In genomic region chr7:22121702-22122474, GRCh38 we compare ENCODE assay signal across 11 cellular contexts.
DNase-seq lines count a peak whose midpoint lies in the region; ATAC-seq and TF ChIP-seq lines count a peak whose summit lies in the region.
"Had no signal": no experiment of that assay in that cellular context is flagged by ENCODE, and none has a peak within 500 bp of the region (broad histone marks: within the 10 kb centered on the region; RNA-seq: fewer than 3 reads in every experiment).

No MANE protein-coding gene starts in this region.

- peak; percentile 48 for ATAC-seq in memory B cell (ENCODE audit: low read depth)

- CTCF ChIA-PET in CD4-positive, alpha-beta memory T cell (lab: Charles Lee; ENCODE audit: partially characterized antibody), result interaction anchor here (5.1 kb wide), 1 partner anchor 11 kb away, joined by 22 read pairs; no protein-coding TSS in a partner anchor
- CTCF ChIA-PET in Caco-2 (lab: Charles Lee), result no interaction called here

- H3K4me3 Mint-ChIP-seq in CD4-positive, alpha-beta memory T cell, result peak overlapping the region in 7 of 8 donors; percentile 17 to 81 (median 63)
- H3K4me3 Mint-ChIP-seq in memory B cell, result peak overlapping the region; percentile 59
- H3K4me3 Mint-ChIP-seq in Caco-2 (ENCODE audit: unreplicated experiment), result no peak overlapping the region
- H3K4me3 Mint-ChIP-seq: brain had no signal

- BruUV-seq in Caco-2 (replicated peaks; lab: Mats Ljungman, UMichigan), result no TSS peak

- no peak overlapping the region for H3K4me3 ChIP-seq in CD4-positive, alpha-beta memory T cell (ENCODE audit: low read length in 2 of 2)
- peak overlapping the region; percentile 21 for H3K4me3 ChIP-seq in Jurkat, Clone E6-1 (ENCODE audit: low read length)
- no peak overlapping the region for H3K4me3 ChIP-seq in dorsolateral prefrontal cortex
- no peak overlapping the region for H3K4me3 ChIP-seq in Caco-2 (ENCODE audit: low read depth, low read length)

- H3K9me3 ChIP-seq in CD4-positive, alpha-beta memory T cell (ENCODE audit: control insufficient read depth in 1 of 2, low read length in 2 of 2), result no peaks in the 10 kb centered on the region
- H3K9me3 ChIP-seq in Caco-2, result no peaks in the 10 kb centered on the region

- H3K4me1 Mint-ChIP-seq in CD4-positive, alpha-beta memory T cell, result peaks cover 8 to 11% (median 9%) of the 10 kb centered on the region in 4 donors
- H3K4me1 Mint-ChIP-seq in memory B cell, result peaks cover 7% of the 10 kb centered on the region
- no peaks in the 10 kb centered on the region for H3K4me1 Mint-ChIP-seq in Caco-2 (ENCODE audit: low read depth, unreplicated experiment)

- H3K36me3 ChIP-seq in CD4-positive, alpha-beta memory T cell (ENCODE audit: insufficient read depth, low read length), result no peaks in the 10 kb centered on the region
- H3K36me3 ChIP-seq in Caco-2 (ENCODE audit: control insufficient read depth, insufficient read depth, low read length), result 0 out of 2 replicates have a peak, but pooled peaks cover 1% of the 10 kb centered on the region

- no peak for TF ChIP-seq CTCF in dorsolateral prefrontal cortex (IDR thresholded peaks at IDR 0.05 in 54 of 56, conservative IDR thresholded peaks at IDR 0.05 in 2 of 56; ENCODE audit: low read depth in 1 of 56, partially characterized antibody in 56 of 56)
- TF ChIP-seq CTCF in Caco-2 (IDR thresholded peaks at IDR 0.05; ENCODE audit: insufficient read depth in 1 of 2, low read depth in 1 of 2, low read length in 1 of 2, severe bottlenecking in 1 of 2, unreplicated experiment in 1 of 2), result no peak

- peak overlapping the region in 2 of 7 donors; percentile 47 to 57 for H3K27ac Mint-ChIP-seq in CD4-positive, alpha-beta memory T cell
- H3K27ac Mint-ChIP-seq in memory B cell (no peak overlapping the region), Caco-2 (ENCODE audit: unreplicated experiment) (no peak overlapping the region)
- H3K27ac Mint-ChIP-seq: brain had no signal

- H3K27ac ChIP-seq in CD4-positive, alpha-beta memory T cell (ENCODE audit: low read depth, low read length), result no peak overlapping the region
- H3K27ac ChIP-seq in dorsolateral prefrontal cortex, result peak overlapping the region in 47 of 59 donors; percentile 0 to 100 (median 56)

- H3K36me3 Mint-ChIP-seq in CD4-positive, alpha-beta memory T cell, result no peaks in the 10 kb centered on the region
- H3K36me3 Mint-ChIP-seq in memory B cell, result no peaks in the 10 kb centered on the region
- H3K36me3 Mint-ChIP-seq in Caco-2 (ENCODE audit: insufficient read depth, unreplicated experiment), result no peaks in the 10 kb centered on the region

- no peaks in the 10 kb centered on the region for H3K9me3 Mint-ChIP-seq in CD4-positive, alpha-beta memory T cell
- H3K9me3 Mint-ChIP-seq in memory B cell, result no peaks in the 10 kb centered on the region
- no peaks in the 10 kb centered on the region for H3K9me3 Mint-ChIP-seq in Caco-2 (ENCODE audit: unreplicated experiment)
- H3K9me3 Mint-ChIP-seq: brain had no signal

- no peak for DNase-seq in CD4-positive, alpha-beta memory T cell
- peak; percentile 31 for DNase-seq in Jurkat, Clone E6-1 (ENCODE audit: low read depth, low spot score)
- no peak for DNase-seq in dorsolateral prefrontal cortex
- DNase-seq in memory B cell (ENCODE audit: low spot score in 2 of 2), result no peak
- DNase-seq in DMS114 treated with DMSO at 0.1 percent for 48 hours (lab: John Stamatoyannopoulos, UW; ENCODE audit: unreplicated experiment), result no peak
- DNase-seq in Caco-2, result no peak
- DNase-seq in islet precursor cell, result no peak
- no peak for DNase-seq in NCI-H128 (lab: John Stamatoyannopoulos, UW; ENCODE audit: unreplicated experiment)
- DNase-seq: GOT3, NCI-H1048 had no signal

- POLR2A ChIA-PET in CD4-positive, alpha-beta memory T cell (lab: Charles Lee; ENCODE audit: partially characterized antibody), result no interaction called here
- POLR2A ChIA-PET in Caco-2 (lab: Charles Lee), result no interaction called here

- H3K27me3 ChIP-seq in CD4-positive, alpha-beta memory T cell (ENCODE audit: insufficient read depth, low read length), result no peaks in the 10 kb centered on the region
- no peaks in the 10 kb centered on the region for H3K27me3 ChIP-seq in dorsolateral prefrontal cortex
- no peaks in the 10 kb centered on the region for H3K27me3 ChIP-seq in Caco-2 (replicated peaks; ENCODE audit: control insufficient read depth, insufficient read depth, low read length)

- H3K4me1 ChIP-seq in CD4-positive, alpha-beta memory T cell (ENCODE audit: insufficient read depth, low read length), result peaks cover 8% of the 10 kb centered on the region
- H3K4me1 ChIP-seq in Caco-2, result no peaks in the 10 kb centered on the region

- intact Hi-C loops in CD4-positive, alpha-beta memory T cell (cut with micrococcal nuclease), result no loop called here
- intact Hi-C loops in dorsolateral prefrontal cortex (cut with DNase I), result no loop called here
- intact Hi-C loops in Caco-2 (cut with micrococcal nuclease; ENCODE audit: unreplicated experiment), result no loop called here

- peaks cover 12 to 14% of the 10 kb centered on the region in 2 donors for H3K27me3 Mint-ChIP-seq in CD4-positive, alpha-beta memory T cell
- H3K27me3 Mint-ChIP-seq in memory B cell, result peaks cover 5% of the 10 kb centered on the region
- H3K27me3 Mint-ChIP-seq in Caco-2 (ENCODE audit: insufficient read depth, unreplicated experiment), result no peaks in the 10 kb centered on the region
- H3K27me3 Mint-ChIP-seq: brain had no signal
